9 cellular contexts compared by ENCODE assay signal in the genomic region with DNA sequence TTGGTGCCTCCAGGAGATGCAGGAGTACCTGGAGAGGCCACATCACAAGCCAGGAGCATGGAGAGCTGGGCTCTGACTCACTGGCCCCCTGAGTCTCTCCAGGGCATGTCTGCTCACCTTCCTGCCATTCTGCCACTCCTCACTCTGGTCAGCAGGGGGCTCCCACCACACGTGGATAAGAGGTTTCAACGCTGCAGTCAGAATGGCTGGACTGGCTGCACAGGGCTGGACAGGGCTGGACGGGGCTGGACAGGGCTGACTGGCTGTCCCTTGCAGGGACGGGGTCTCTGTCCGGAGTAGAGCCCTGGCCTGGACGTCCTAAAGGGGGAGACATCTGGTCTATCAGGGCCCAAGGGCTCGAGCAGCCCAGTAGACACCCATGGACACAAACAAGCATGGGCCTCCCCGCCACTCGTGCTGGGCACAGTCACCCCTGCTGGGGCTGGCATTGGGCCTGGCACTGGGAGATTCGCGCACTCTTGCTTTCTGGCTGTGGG. TPM values are rescaled to one million over a fixed set of nuclear protein-coding genes. Genes with fewer than 3 reads are reported as not detected.
DNase-seq lines count a peak whose midpoint lies in the region; ATAC-seq, FAIRE-seq and TF ChIP-seq lines count a peak whose summit lies in the region.
"Had no signal": no experiment of that assay in that cellular context is flagged by ENCODE, and none has a peak within 500 bp of the region (broad histone marks: within the 10 kb centered on the region; RNA-seq: fewer than 3 reads in every experiment).

No MANE protein-coding gene starts in this region.

- peak; percentile 55 for FAIRE-seq in RCC 7860 (lab: Jason Lieb, UNC)
- FAIRE-seq: TTC549 had no signal

- H3K4me1 ChIP-seq in neural progenitor cell = peaks cover 7% of the 10 kb centered on the region
- peaks cover 0 to 14% (median 4%) of the 10 kb centered on the region in 4 donors for H3K4me1 ChIP-seq in stomach

- H3K27ac Mint-ChIP-seq in neural progenitor cell = no peak overlapping the region

- H3K36me3 Mint-ChIP-seq in neural progenitor cell = no peaks in the 10 kb centered on the region

- no peaks in the 10 kb centered on the region for H3K9me3 Mint-ChIP-seq in neural progenitor cell

- no peak overlapping the region for H3K9ac ChIP-seq in neural progenitor cell

- no peak for ATAC-seq in HG02970 (IDR thresholded peaks at IDR 0.05; ENCODE audit: low FRiP score, unreplicated experiment)

- intact Hi-C loops in stomach (cut with DNase I; ENCODE audit: low total_unique reads) = loop anchor here (10.0 kb wide), 1 partner anchor 118 kb away; no protein-coding TSS in a partner anchor

- H3K4me2 ChIP-seq in neural progenitor cell = no peak overlapping the region

- H3K27ac ChIP-seq in HL-60 (replicated peaks) (no peak overlapping the region), neural progenitor cell (no peak overlapping the region), stomach (no peak overlapping the region)

- no peaks in the 10 kb centered on the region for H3K36me3 ChIP-seq in neural progenitor cell
- peaks cover 0 to 6% (median 0%) of the 10 kb centered on the region in 4 donors for H3K36me3 ChIP-seq in stomach

- H3K9me3 ChIP-seq in neural progenitor cell (ENCODE audit: low read depth) (no peaks in the 10 kb centered on the region), stomach (no peaks in the 10 kb centered on the region)

- H3K27me3 ChIP-seq in HL-60 (ENCODE audit: insufficient read depth, poor library complexity, severe bottlenecking) = peaks cover 3% of the 10 kb centered on the region
- H3K27me3 ChIP-seq in neural progenitor cell = no peaks in the 10 kb centered on the region
- peaks cover 0 to 72% (median 0%) of the 10 kb centered on the region in 3 donors for H3K27me3 ChIP-seq in stomach

- peak; percentile 96 for TF ChIP-seq CTCF in HL-60 (IDR thresholded peaks at IDR 0.05; ENCODE audit: insufficient read depth, low read length)
- peak; percentile 89 for TF ChIP-seq CTCF in fibroblast of pulmonary artery (IDR thresholded peaks at IDR 0.05; ENCODE audit: low read length, missing control alignments)
- peak; percentile 88 for TF ChIP-seq CTCF in neural progenitor cell (IDR thresholded peaks at IDR 0.05)
- TF ChIP-seq CTCF in stomach (IDR thresholded peaks at IDR 0.05) = peak in 5 of 7 experiments; percentile 68 to 95 (median 86)

- H3K79me2 ChIP-seq in neural progenitor cell (ENCODE audit: low read depth) = no peaks in the 10 kb centered on the region

- DNase-seq in Caki2 (ENCODE audit: low read depth) (peak; percentile 89), HL-60 (ENCODE audit: low read depth in 1 of 2, low spot score in 1 of 2) (peak in 1 of 2 experiments; percentile 79), RCC 7860 (ENCODE audit: low spot score) (peak; percentile 90), activated T-helper 1 cell treated with Interleukin-2 at 50 U/mL for 16 hours (ENCODE audit: low read depth) (peak; percentile 54), fibroblast of pulmonary artery (ENCODE audit: low read depth) (peak; percentile 92), neural progenitor cell (ENCODE audit: low spot score) (peak; percentile 94), stomach (peak; percentile 77)

- peaks cover 7% of the 10 kb centered on the region for H3F3A ChIP-seq in neural progenitor cell (ENCODE audit: low read depth)

- peaks cover 23% of the 10 kb centered on the region for H3K4me1 Mint-ChIP-seq in neural progenitor cell

- H3K4me3 ChIP-seq in HL-60 (replicated peaks; ENCODE audit: insufficient read depth, low read length) (no peak overlapping the region), fibroblast of pulmonary artery (replicated peaks; ENCODE audit: low read depth, low read length) (no peak overlapping the region), neural progenitor cell (no peak overlapping the region), stomach (no peak overlapping the region)

- no peak for TF ChIP-seq EP300 in stomach (IDR thresholded peaks at IDR 0.05)

- H2AFZ ChIP-seq in neural progenitor cell (replicated peaks) = no peak overlapping the region

- in situ Hi-C loops in Caki2 (cut with HindIII; ENCODE audit: low pct_unique_long_range_greater_than_20kb, low sequenced_read_pairs) = no loop called here

- WGBS in stomach, 5 donors = 3 to 40% (median 29%) methylated on average over 5 to 11 of the region's 11 CpGs

- peaks cover 27% of the 10 kb centered on the region for H3K27me3 Mint-ChIP-seq in neural progenitor cell (ENCODE audit: insufficient read depth, low read depth)

- H3K4me3 Mint-ChIP-seq in neural progenitor cell = no peak overlapping the region

- H4K20me1 ChIP-seq in neural progenitor cell (ENCODE audit: low read depth) = no peaks in the 10 kb centered on the region

- TF ChIP-seq POLR2A in stomach (IDR thresholded peaks at IDR 0.05) = no peak

RNA-seq across cellular contexts. Expression of a gene that starts 34.6 kb away (rescaled TPM):
- 0.98 and 1.3 TPM in 2 replicates for total RNA-seq in Caki2 (2014; rRNA removed; shearing (Covaris generic); ENCODE audit: low replicate concordance)
- total RNA-seq in neural progenitor cell (ENCODE audit: low replicate concordance) (not detected in 2 replicates), stomach (10 to 100 TPM in 2 of 5 donors, 1 to 10 TPM in 2, not detected in 1; 4.2 to 77.0 (median 12.5) TPM)
- 1 to 10 TPM; 1.9 to 6.0 (median 5.0) TPM for polyA plus RNA-seq in stomach
